14 cellular contexts compared by ENCODE assay signal in the genomic region with DNA sequence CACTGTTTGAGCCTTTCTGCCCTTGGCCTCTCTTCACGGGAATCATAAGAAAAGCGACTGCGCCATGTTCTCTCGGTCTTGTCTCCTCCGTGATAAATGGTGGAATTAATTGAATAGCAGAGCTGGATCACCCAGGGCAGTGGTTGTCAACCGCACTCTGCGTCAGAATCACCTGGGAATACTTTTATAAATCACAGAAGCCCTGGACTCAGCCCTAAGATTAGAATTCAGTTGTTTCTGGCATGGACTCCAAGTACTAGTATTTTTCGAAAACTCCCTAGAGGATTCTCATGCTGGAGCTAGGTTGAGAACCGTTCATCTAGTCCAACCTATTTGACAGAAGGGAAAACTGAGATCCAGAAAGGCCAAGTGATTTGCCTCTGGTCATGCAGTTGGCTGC.
DNase-seq lines count a peak whose midpoint lies in the region; ATAC-seq and TF ChIP-seq lines count a peak whose summit lies in the region.
"Had no signal": no experiment of that assay in that cellular context is flagged by ENCODE, and none has a peak within 500 bp of the region (broad histone marks: within the 10 kb centered on the region; RNA-seq: fewer than 3 reads in every experiment).

No MANE protein-coding gene starts in this region.

- H3K4me3 ChIP-seq in right atrium auricular region (no peak overlapping the region), aorta (ENCODE audit: low read length in 2 of 2) (no peak overlapping the region)
- H3K4me3 ChIP-seq: GM23338 had no signal

- intact Hi-C loops in Right ventricle myocardium superior (cut with DNase I), result no loop called here
- intact Hi-C loops in sciatic nerve (cut with DNase I), result no loop called here
- intact Hi-C loops in aorta (cut with DNase I), result loop anchor here in 1 of 2 donors (10.0 kb wide), 1 partner anchor 229 kb away; no protein-coding TSS in a partner anchor

- H3K27ac ChIP-seq in right atrium auricular region (no peak overlapping the region), aorta (ENCODE audit: low read depth in 1 of 2, low read length in 2 of 2) (no peak overlapping the region)
- H3K27ac ChIP-seq: 22Rv1 had no signal

- H3K27me3 ChIP-seq in right atrium auricular region (no peaks in the 10 kb centered on the region), aorta (ENCODE audit: control insufficient read depth in 1 of 2, insufficient read depth in 2 of 2, low read length in 1 of 2) (peaks cover 0 to 4% of the 10 kb centered on the region in 2 donors)

- 7 to 14% methylated on average over 9 of the region's 9 CpGs for WGBS in aorta, 2 donors

- TF ChIP-seq CTCF in right atrium auricular region (IDR thresholded peaks at IDR 0.05), result no peak

- H3K36me3 ChIP-seq in right atrium auricular region (no peaks in the 10 kb centered on the region), aorta (ENCODE audit: control insufficient read depth in 1 of 2, insufficient read depth in 2 of 2, low read length in 1 of 2) (no peaks in the 10 kb centered on the region)

- H3K9me3 ChIP-seq in right atrium auricular region (no peaks in the 10 kb centered on the region), aorta (ENCODE audit: control insufficient read depth, low read length) (no peaks in the 10 kb centered on the region)

- peak; percentile 29 for ATAC-seq in Right ventricle myocardium superior (ENCODE audit: poor library complexity)
- peak; percentile 17 for ATAC-seq in sciatic nerve
- peak; percentile 59 for ATAC-seq in aorta (ENCODE audit: low FRiP score)
- ATAC-seq: CD8-positive, alpha-beta T cell; GM23338 had no signal

- no peak for DNase-seq in Right ventricle myocardium superior
- no peak for DNase-seq in right atrium auricular region (ENCODE audit: low spot score)
- peak; percentile 20 for DNase-seq in ecto neural progenitor cell (ENCODE audit: low spot score)
- DNase-seq in sciatic nerve (ENCODE audit: low spot score), result no peak
- no peak for DNase-seq in aorta
- DNase-seq in HUDEP-2 (lab: John Stamatoyannopoulos, UW; ENCODE audit: unreplicated experiment in 76 of 76), result no peak
- no peak for DNase-seq in cortex of kidney (lab: John Stamatoyannopoulos, UW)
- DNase-seq: CD8-positive, alpha-beta T cell; COR-L47; DND-41; GDM1; H7 had no signal

- H3K4me1 ChIP-seq in right atrium auricular region (no peaks in the 10 kb centered on the region), aorta (ENCODE audit: control insufficient read depth in 1 of 2, insufficient read depth in 2 of 2, low read length in 2 of 2) (no peaks in the 10 kb centered on the region)
